In the genomic region with DNA sequence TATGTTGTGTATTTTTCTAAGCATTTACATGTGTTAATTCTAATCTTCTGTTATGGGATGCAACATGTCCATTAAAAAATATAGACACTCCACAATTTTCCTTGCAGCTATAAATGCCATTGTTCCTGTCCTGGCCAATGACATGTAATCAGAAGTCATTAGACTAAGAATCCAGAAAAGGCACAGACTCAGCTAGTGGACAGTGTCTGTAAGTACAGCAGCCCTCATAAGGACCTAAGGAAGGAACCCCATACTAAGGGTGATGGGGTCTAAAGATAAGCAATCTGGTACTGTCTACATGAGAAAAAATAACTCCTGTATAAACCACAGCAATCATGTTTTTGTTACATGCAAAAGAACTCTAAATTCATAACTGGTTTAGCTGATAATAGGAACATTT, we compare ENCODE assay signal across 12 cellular contexts.
DNase-seq lines count a peak whose midpoint lies in the region; ATAC-seq and TF ChIP-seq lines count a peak whose summit lies in the region.
"Had no signal": no experiment of that assay in that cellular context is flagged by ENCODE, and none has a peak within 500 bp of the region (broad histone marks: within the 10 kb centered on the region; RNA-seq: fewer than 3 reads in every experiment).

No MANE protein-coding gene starts in this region.

- H3K27ac Mint-ChIP-seq in stimulated activated naive CD8-positive, alpha-beta T cell treated with anti-CD3 and anti-CD28 coated beads, Interleukin-15, amount 100 ng/mL, for 72 hours: no peak overlapping the region
- H3K27ac Mint-ChIP-seq: progenitor cell of endocrine pancreas had no signal

- H3K36me3 ChIP-seq in ascending aorta: no peaks in the 10 kb centered on the region
- H3K36me3 ChIP-seq: breast epithelium had no signal

- H3K27ac ChIP-seq in ascending aorta: no peak overlapping the region
- H3K27ac ChIP-seq: breast epithelium had no signal

- intact Hi-C loops in ascending aorta (cut with DNase I): no loop called here

- in situ Hi-C loops in ACHN (cut with HindIII; ENCODE audit: low pct_ligation_motif_present, low pct_unique_long_range_greater_than_20kb, low sequenced_read_pairs): no loop called here

- H3K27me3 ChIP-seq in ascending aorta: no peaks in the 10 kb centered on the region
- H3K27me3 ChIP-seq: breast epithelium had no signal

- peak; percentile 77 for ATAC-seq in GM18909 (IDR thresholded peaks at IDR 0.05; ENCODE audit: poor library complexity, unreplicated experiment)
- peak; percentile 54 for ATAC-seq in HG03095 (IDR thresholded peaks at IDR 0.05; ENCODE audit: unreplicated experiment)
- ATAC-seq in stimulated activated naive CD8-positive, alpha-beta T cell treated with anti-CD3 and anti-CD28 coated beads, Interleukin-15, amount 100 ng/mL, for 72 hours: no peak
- no peak for ATAC-seq in HG03025 (IDR thresholded peaks at IDR 0.05; ENCODE audit: low FRiP score, unreplicated experiment)

- H3K4me3 ChIP-seq in ascending aorta: no peak overlapping the region
- H3K4me3 ChIP-seq: breast epithelium had no signal

- DNase-seq in ACHN (peak; percentile 17), SK-N-DZ (ENCODE audit: low spot score) (peak; percentile 14), ascending aorta (ENCODE audit: low spot score in 2 of 2) (no peak), NCI-H1092 treated with DMSO at 0.1 percent for 48 hours (lab: John Stamatoyannopoulos, UW) (no peak)
- no peak for DNase-seq in stimulated activated naive CD8-positive, alpha-beta T cell treated with anti-CD3 and anti-CD28 coated beads, Interleukin-15, amount 100 ng/mL, for 72 hours
- DNase-seq: activated T-cell treated with anti-CD3 and anti-CD28 coated beads, Interleukin-2, amount 50 U/mL, for 48 hours; T-helper 9 cell had no signal

- no peak for TF ChIP-seq CTCF in ascending aorta (IDR thresholded peaks at IDR 0.05)

- no peaks in the 10 kb centered on the region for H3K4me1 ChIP-seq in ascending aorta
- H3K4me1 ChIP-seq: breast epithelium had no signal

- H3K4me3 Mint-ChIP-seq in stimulated activated naive CD8-positive, alpha-beta T cell treated with anti-CD3 and anti-CD28 coated beads, Interleukin-15, amount 100 ng/mL, for 72 hours: no peak overlapping the region

- no peaks in the 10 kb centered on the region for H3K9me3 ChIP-seq in ascending aorta
- H3K9me3 ChIP-seq: breast epithelium had no signal

- H3K27me3 Mint-ChIP-seq in stimulated activated naive CD8-positive, alpha-beta T cell treated with anti-CD3 and anti-CD28 coated beads, Interleukin-15, amount 100 ng/mL, for 72 hours: peaks cover 12% of the 10 kb centered on the region
- H3K27me3 Mint-ChIP-seq: progenitor cell of endocrine pancreas had no signal

- no peaks in the 10 kb centered on the region for H3K9me3 Mint-ChIP-seq in stimulated activated naive CD8-positive, alpha-beta T cell treated with anti-CD3 and anti-CD28 coated beads, Interleukin-15, amount 100 ng/mL, for 72 hours

- no peaks in the 10 kb centered on the region for H3K4me1 Mint-ChIP-seq in stimulated activated naive CD8-positive, alpha-beta T cell treated with anti-CD3 and anti-CD28 coated beads, Interleukin-15, amount 100 ng/mL, for 72 hours

Comparison
In these comparisons a context has a peak if more than half of its experiments do, and no peak if none do; other contexts are left out.
1. DNase-seq: peak in ACHN (single experiment) and SK-N-DZ (single experiment); none in ascending aorta (0 of 2), stimulated activated naive CD8-positive, alpha-beta T cell treated with anti-CD3 and anti-CD28 coated beads, Interleukin-15, amount 100 ng/mL, for 72 hours (0 of 2) and NCI-H1092 treated with DMSO at 0.1 percent for 48 hours (single experiment).
2. ATAC-seq: peak in GM18909 (single experiment) and HG03095 (single experiment); none in stimulated activated naive CD8-positive, alpha-beta T cell treated with anti-CD3 and anti-CD28 coated beads, Interleukin-15, amount 100 ng/mL, for 72 hours (single experiment) and HG03025 (single experiment).